ENCODE assay signal across 31 cellular contexts in genomic region chr5:161600156-161600555, GRCh38. TPM values are rescaled to one million over a fixed set of nuclear protein-coding genes. Genes with fewer than 3 reads are reported as not detected.
"Had no signal": no experiment of that assay in that cellular context is flagged by ENCODE, and none has a peak within 500 bp of the region (broad histone marks: within the 10 kb centered on the region; RNA-seq: fewer than 3 reads in every experiment).

No MANE protein-coding gene starts in this region.

- FAIRE-seq: colon, endometrium, endothelial cell of umbilical vein had no signal

- H3K27ac ChIP-seq: body of pancreas, epithelial cell of prostate, esophagus squamous epithelium, gastroesophageal sphincter, heart right ventricle had no signal

- H3K27me3 Mint-ChIP-seq: activated CD4-positive, alpha-beta memory T cell treated with anti-CD3 and anti-CD28 coated beads, Interleukin-2, amount 10 ng/mL, durations not matched to agents 7 days and 5 days; activated CD4-positive, alpha-beta T cell treated with anti-CD3 and anti-CD28 coated beads, Interleukin-2, amount 10 ng/mL, durations not matched to agents 7 days and 5 days; activated naive CD8-positive, alpha-beta T cell treated with anti-CD3 and anti-CD28 coated beads, Interleukin-2, amount 10 ng/mL, durations not matched to agents 7 days and 5 days; activated T-helper 17 cell treated with anti-CD3 and anti-CD28 coated beads, Interleukin-2, amount 50 U/mL, for 72 hours; effector memory CD8-positive, alpha-beta T cell had no signal

- H3K36me3 ChIP-seq: esophagus squamous epithelium, gastroesophageal sphincter, heart right ventricle had no signal

- H3K9me3 Mint-ChIP-seq: activated CD4-positive, alpha-beta T cell treated with anti-CD3 and anti-CD28 coated beads, Interleukin-2, amount 10 ng/mL, durations not matched to agents 7 days and 5 days; activated naive CD8-positive, alpha-beta T cell treated with anti-CD3 and anti-CD28 coated beads, Interleukin-2, amount 10 ng/mL, durations not matched to agents 7 days and 5 days had no signal

- H3K4me3 ChIP-seq: body of pancreas, esophagus squamous epithelium, gastroesophageal sphincter, heart right ventricle had no signal

- DNase-seq: activated CD4-positive, alpha-beta memory T cell treated with anti-CD3 and anti-CD28 coated beads, Interleukin-2, amount 10 ng/mL, durations not matched to agents 7 days and 5 days; activated CD4-positive, alpha-beta T cell treated with anti-CD3 and anti-CD28 coated beads for 1 hour; activated CD4-positive, alpha-beta T cell treated with anti-CD3 and anti-CD28 coated beads for 4 hours; activated CD4-positive, alpha-beta T cell treated with anti-CD3 and anti-CD28 coated beads, Interleukin-2, amount 10 ng/mL, durations not matched to agents 7 days and 5 days; activated CD4-positive, alpha-beta T cell treated with anti-CD3 and anti-CD28 coated beads, Interleukin-2, amount 50 U/mL, for 4 hours; activated effector memory CD4-positive, alpha-beta T cell treated with Interleukin-2 at 50 U/mL for 16 hours; activated gamma-delta T cell treated with Interleukin-2 at 50 U/mL for 16 hours; activated naive CD4-positive, alpha-beta T cell treated with anti-CD3 and anti-CD28 coated beads for 36 hours; activated naive CD8-positive, alpha-beta T cell treated with anti-CD3 and anti-CD28 coated beads, Interleukin-2, amount 10 ng/mL, durations not matched to agents 7 days and 5 days; activated T-cell treated with anti-CD3 and anti-CD28 coated beads, Interleukin-2, amount 50 U/mL, for 4 hours; anterior cingulate cortex; body of pancreas; caudate nucleus; cortex of kidney; dermis blood vessel endothelial cell; effector CD4-positive, alpha-beta T cell; effector memory CD8-positive, alpha-beta T cell; esophagus squamous epithelium; foreskin melanocyte; heart right ventricle; T-helper 2 cell had no signal

- H3K4me1 Mint-ChIP-seq: activated CD4-positive, alpha-beta memory T cell treated with anti-CD3 and anti-CD28 coated beads, Interleukin-2, amount 10 ng/mL, durations not matched to agents 7 days and 5 days; activated CD4-positive, alpha-beta T cell treated with anti-CD3 and anti-CD28 coated beads, Interleukin-2, amount 10 ng/mL, durations not matched to agents 7 days and 5 days; activated naive CD8-positive, alpha-beta T cell treated with anti-CD3 and anti-CD28 coated beads, Interleukin-2, amount 10 ng/mL, durations not matched to agents 7 days and 5 days; activated T-helper 17 cell treated with anti-CD3 and anti-CD28 coated beads, Interleukin-2, amount 50 U/mL, for 72 hours had no signal

- ATAC-seq: activated naive CD4-positive, alpha-beta T cell treated with anti-CD3 and anti-CD28 coated beads, Interleukin-2, amount 50 U/mL, for 72 hours; activated T-cell treated with anti-CD3 and anti-CD28 coated beads, Interleukin-2, amount 50 U/mL, for 4 hours; activated T-helper 17 cell treated with anti-CD3 and anti-CD28 coated beads, Interleukin-2, amount 50 U/mL, for 72 hours; body of pancreas; effector memory CD8-positive, alpha-beta T cell; gastroesophageal sphincter; heart right ventricle had no signal

- H3K27me3 ChIP-seq: body of pancreas, esophagus squamous epithelium, gastroesophageal sphincter, heart right ventricle had no signal

- H3K36me3 Mint-ChIP-seq: activated naive CD4-positive, alpha-beta T cell treated with anti-CD3 and anti-CD28 coated beads, Interleukin-2, amount 50 U/mL, for 72 hours; activated naive CD8-positive, alpha-beta T cell treated with anti-CD3 and anti-CD28 coated beads, Interleukin-2, amount 10 ng/mL, durations not matched to agents 7 days and 5 days had no signal

- H3K9me3 ChIP-seq: body of pancreas, esophagus squamous epithelium, gastroesophageal sphincter had no signal

- H3K4me1 ChIP-seq: body of pancreas, esophagus squamous epithelium, gastroesophageal sphincter, heart right ventricle had no signal

- H3K27ac Mint-ChIP-seq: activated CD4-positive, alpha-beta memory T cell treated with anti-CD3 and anti-CD28 coated beads, Interleukin-2, amount 10 ng/mL, durations not matched to agents 7 days and 5 days; activated CD4-positive, alpha-beta T cell treated with anti-CD3 and anti-CD28 coated beads, Interleukin-2, amount 10 ng/mL, durations not matched to agents 7 days and 5 days; activated naive CD4-positive, alpha-beta T cell treated with anti-CD3 and anti-CD28 coated beads for 36 hours; activated naive CD4-positive, alpha-beta T cell treated with anti-CD3 and anti-CD28 coated beads, Interleukin-2, amount 50 U/mL, for 72 hours; activated naive CD8-positive, alpha-beta T cell treated with anti-CD3 and anti-CD28 coated beads, Interleukin-2, amount 10 ng/mL, durations not matched to agents 7 days and 5 days; activated T-helper 17 cell treated with anti-CD3 and anti-CD28 coated beads, Interleukin-2, amount 50 U/mL, for 72 hours; effector memory CD8-positive, alpha-beta T cell had no signal

- H3K4me3 Mint-ChIP-seq: activated CD4-positive, alpha-beta memory T cell treated with anti-CD3 and anti-CD28 coated beads, Interleukin-2, amount 10 ng/mL, durations not matched to agents 7 days and 5 days; activated CD4-positive, alpha-beta T cell treated with anti-CD3 and anti-CD28 coated beads, Interleukin-2, amount 10 ng/mL, durations not matched to agents 7 days and 5 days; activated naive CD4-positive, alpha-beta T cell treated with anti-CD3 and anti-CD28 coated beads for 36 hours; activated naive CD8-positive, alpha-beta T cell treated with anti-CD3 and anti-CD28 coated beads, Interleukin-2, amount 10 ng/mL, durations not matched to agents 7 days and 5 days; activated T-cell treated with anti-CD3 and anti-CD28 coated beads, Interleukin-2, amount 50 U/mL, for 4 hours; activated T-helper 17 cell treated with anti-CD3 and anti-CD28 coated beads, Interleukin-2, amount 50 U/mL, for 72 hours; effector memory CD8-positive, alpha-beta T cell had no signal

RNA-seq across cellular contexts. Expression of gene GABRB2, which starts 53.6 kb away (rescaled TPM):
- total RNA-seq: activated CD4-positive, alpha-beta memory T cell treated with anti-CD3 and anti-CD28 coated beads, Interleukin-2, amount 10 ng/mL, durations not matched to agents 7 days and 5 days; activated CD4-positive, alpha-beta T cell treated with anti-CD3 and anti-CD28 coated beads, Interleukin-2, amount 10 ng/mL, durations not matched to agents 7 days and 5 days; activated naive CD4-positive, alpha-beta T cell treated with anti-CD3 and anti-CD28 coated beads for 36 hours; activated naive CD4-positive, alpha-beta T cell treated with anti-CD3 and anti-CD28 coated beads, Interleukin-2, amount 50 U/mL, for 72 hours; activated naive CD8-positive, alpha-beta T cell treated with anti-CD3 and anti-CD28 coated beads, Interleukin-2, amount 10 ng/mL, durations not matched to agents 7 days and 5 days; activated T-cell treated with anti-CD3 and anti-CD28 coated beads, Interleukin-2, amount 50 U/mL, for 4 hours; activated T-helper 17 cell treated with anti-CD3 and anti-CD28 coated beads, Interleukin-2, amount 50 U/mL, for 72 hours; chondrocyte; dermis blood vessel endothelial cell; endothelial cell of umbilical vein; glomerular endothelial cell; T-helper 1 cell treated with Interleukin-12 subunit alpha and Interleukin-12 subunit beta and Interleukin-4 antibody, amounts not matched to agents 30 ng/mL and 1 ng/mL, for 36 hours had no signal
- polyA plus RNA-seq: endothelial cell of umbilical vein had no signal
